ENCODE assay signal across 8 cellular contexts in genomic region chr12:103495158-103495782, GRCh38. TPM values are rescaled to one million over a fixed set of nuclear protein-coding genes. Genes with fewer than 3 reads are reported as not detected.
DNase-seq lines count a peak whose midpoint lies in the region; ATAC-seq and TF ChIP-seq lines count a peak whose summit lies in the region.

No MANE protein-coding gene starts in this region.

- H3K4me3 ChIP-seq in GM23248 (0 out of 2 replicates have a peak overlapping the region, but pooled peaks have one; percentile 29), ectodermal cell (ENCODE audit: insufficient read depth, low read depth, low read length) (peak overlapping the region; percentile 34), urinary bladder (ENCODE audit: low read depth, low read length) (peak overlapping the region; percentile 37), gastroesophageal sphincter (peak overlapping the region in 1 of 2 donors; percentile 51)

- TF ChIP-seq POLR2A in gastroesophageal sphincter (IDR thresholded peaks at IDR 0.05): no peak

- DNase-seq in DMS53 (lab: John Stamatoyannopoulos, UW): peak; percentile 95
- no peak for DNase-seq in GM23248
- DNase-seq in NCI-H146 treated with DMSO at 0.1 percent for 48 hours (lab: John Stamatoyannopoulos, UW; ENCODE audit: unreplicated experiment): peak; percentile 94
- peak; percentile 86 for DNase-seq in activated CD4-positive, alpha-beta T cell treated with anti-CD3 and anti-CD28 coated beads, Interleukin-2, amount 10 ng/mL, durations not matched to agents 24 days and 14 days
- no peak for DNase-seq in natural killer cell

- no peak overlapping the region for H3K4me2 ChIP-seq in GM23248 (ENCODE audit: unreplicated experiment)

- H3K27me3 Mint-ChIP-seq in activated CD4-positive, alpha-beta T cell treated with anti-CD3 and anti-CD28 coated beads, Interleukin-2, amount 10 ng/mL, durations not matched to agents 24 days and 14 days: peaks cover 39% of the 10 kb centered on the region
- peaks cover 26 to 38% of the 10 kb centered on the region in 2 donors for H3K27me3 Mint-ChIP-seq in natural killer cell (ENCODE audit: low read depth in 2 of 2)

- no peak overlapping the region for H3K9ac ChIP-seq in GM23248

- no peak overlapping the region for H3K27ac ChIP-seq in GM23248
- H3K27ac ChIP-seq in ectodermal cell (ENCODE audit: insufficient read depth, low read depth, low read length, poor library complexity, severe bottlenecking): peak overlapping the region; percentile 81
- H3K27ac ChIP-seq in urinary bladder (ENCODE audit: low read depth): no peak overlapping the region
- H3K27ac ChIP-seq in gastroesophageal sphincter: no peak overlapping the region

- in situ Hi-C loops in GM23248 (cut with MboI): no loop called here

- TF ChIP-seq CTCF in natural killer cell (IDR thresholded peaks at IDR 0.05): no peak
- TF ChIP-seq CTCF in gastroesophageal sphincter (IDR thresholded peaks at IDR 0.05): no peak

- H3K9me2 ChIP-seq in GM23248 (ENCODE audit: insufficient read depth): no peaks in the 10 kb centered on the region

- peak; percentile 52 to 81 (median 54) for ATAC-seq in natural killer cell
- no peak for ATAC-seq in gastroesophageal sphincter

- no peaks in the 10 kb centered on the region for H3K9me3 ChIP-seq in GM23248 (ENCODE audit: low read depth)
- H3K9me3 ChIP-seq in ectodermal cell (ENCODE audit: control insufficient read depth, low read length): no peaks in the 10 kb centered on the region
- no peaks in the 10 kb centered on the region for H3K9me3 ChIP-seq in gastroesophageal sphincter

- H3K27me3 ChIP-seq in GM23248 (replicated peaks; ENCODE audit: insufficient read depth): peaks cover 22% of the 10 kb centered on the region
- H3K27me3 ChIP-seq in ectodermal cell (ENCODE audit: control insufficient read depth, insufficient read depth, low read length, poor library complexity, severe bottlenecking): no peaks in the 10 kb centered on the region
- H3K27me3 ChIP-seq in gastroesophageal sphincter: peaks cover 65% of the 10 kb centered on the region

- no peak for TF ChIP-seq EP300 in gastroesophageal sphincter (IDR thresholded peaks at IDR 0.05)

- no peaks in the 10 kb centered on the region for H3K79me2 ChIP-seq in GM23248 (ENCODE audit: insufficient read depth)

- no peak overlapping the region for H3K27ac Mint-ChIP-seq in activated CD4-positive, alpha-beta T cell treated with anti-CD3 and anti-CD28 coated beads, Interleukin-2, amount 10 ng/mL, durations not matched to agents 24 days and 14 days
- peak overlapping the region in 1 of 2 donors; percentile 63 for H3K27ac Mint-ChIP-seq in natural killer cell

- H3K4me3 Mint-ChIP-seq in activated CD4-positive, alpha-beta T cell treated with anti-CD3 and anti-CD28 coated beads, Interleukin-2, amount 10 ng/mL, durations not matched to agents 24 days and 14 days: peak overlapping the region; percentile 68
- H3K4me3 Mint-ChIP-seq in natural killer cell: peak overlapping the region; percentile 67

- intact Hi-C loops in activated CD4-positive, alpha-beta T cell treated with anti-CD3 and anti-CD28 coated beads, Interleukin-2, amount 10 ng/mL, durations not matched to agents 24 days and 14 days (cut with micrococcal nuclease): loop anchor here (5.0 kb wide), 1 partner anchor 347 kb away; the partner anchor contains the start of gene NT5DC3
- intact Hi-C loops in natural killer cell (cut with micrococcal nuclease): no loop called here

- H3K36me3 ChIP-seq in GM23248 (ENCODE audit: low read depth): no peaks in the 10 kb centered on the region
- no peaks in the 10 kb centered on the region for H3K36me3 ChIP-seq in ectodermal cell (ENCODE audit: control insufficient read depth, insufficient read depth, low read length)
- no peaks in the 10 kb centered on the region for H3K36me3 ChIP-seq in urinary bladder (ENCODE audit: insufficient read depth)
- H3K36me3 ChIP-seq in gastroesophageal sphincter: no peaks in the 10 kb centered on the region

- no peaks in the 10 kb centered on the region for H3F3A ChIP-seq in GM23248 (ENCODE audit: insufficient read depth)

- H3K36me3 Mint-ChIP-seq in activated CD4-positive, alpha-beta T cell treated with anti-CD3 and anti-CD28 coated beads, Interleukin-2, amount 10 ng/mL, durations not matched to agents 24 days and 14 days (ENCODE audit: low read depth): no peaks in the 10 kb centered on the region
- H3K36me3 Mint-ChIP-seq in natural killer cell: no peaks in the 10 kb centered on the region

- peaks cover 11% of the 10 kb centered on the region for H3K9me3 Mint-ChIP-seq in activated CD4-positive, alpha-beta T cell treated with anti-CD3 and anti-CD28 coated beads, Interleukin-2, amount 10 ng/mL, durations not matched to agents 24 days and 14 days
- peaks cover 2 to 5% of the 10 kb centered on the region in 2 donors for H3K9me3 Mint-ChIP-seq in natural killer cell

- H3K4me1 ChIP-seq in GM23248 (ENCODE audit: insufficient read depth) (no peaks in the 10 kb centered on the region), ectodermal cell (ENCODE audit: control insufficient read depth, insufficient read depth, low read length) (peaks cover 7% of the 10 kb centered on the region), urinary bladder (ENCODE audit: insufficient read depth) (no peaks in the 10 kb centered on the region), gastroesophageal sphincter (peaks cover 0 to 17% (median 9%) of the 10 kb centered on the region in 3 donors)

- peaks cover 25% of the 10 kb centered on the region for H3K4me1 Mint-ChIP-seq in activated CD4-positive, alpha-beta T cell treated with anti-CD3 and anti-CD28 coated beads, Interleukin-2, amount 10 ng/mL, durations not matched to agents 24 days and 14 days
- H3K4me1 Mint-ChIP-seq in natural killer cell: peaks cover 0 to 13% of the 10 kb centered on the region in 2 donors

- 0 to 3% methylated on average over 3 to 19 of the region's 58 CpGs for WGBS in GM23248 (ENCODE audit: low coverage in 1 of 2, low lambda C conversion rate in 2 of 2, missing lambda C conversion rate in 2 of 2), 2 experiments
- 0 to 1% methylated on average over 51 of the region's 58 CpGs for WGBS in ectodermal cell, 2 experiments
- WGBS in urinary bladder: 2% methylated on average over 54 of the region's 58 CpGs
- WGBS in gastroesophageal sphincter (ENCODE audit: low coverage in 1 of 2), 2 donors: 5 to 7% methylated on average over 6 to 10 of the region's 58 CpGs

- peak overlapping the region; percentile 46; the same call in 1 of the 2 replicates for H2AFZ ChIP-seq in GM23248

- H4K20me1 ChIP-seq in GM23248 (ENCODE audit: insufficient read depth): no peaks in the 10 kb centered on the region

RNA-seq across cellular contexts. Expression of gene C12orf42, which starts 0.5 kb away (rescaled TPM):
- not detected in 2 replicates for total RNA-seq in GM23248 (2014; rRNA removed; shearing (Covaris generic))
- polyA plus RNA-seq in GM23248 (2016; fragmentation: Nextera tagmentation; extraction: Ambion mirVana) (not detected in 2 replicates), urinary bladder (not detected)
- not detected in 2 replicates for total RNA-seq in activated CD4-positive, alpha-beta T cell treated with anti-CD3 and anti-CD28 coated beads, Interleukin-2, amount 10 ng/mL, durations not matched to agents 24 days and 14 days
- not detected for polyA plus RNA-seq in ectodermal cell (2013, experiment 1 of 4)
- polyA plus RNA-seq in ectodermal cell (2013, experiment 2 of 4): not detected
- not detected for polyA plus RNA-seq in ectodermal cell (2013, experiment 3 of 4)
- 0.20 TPM for polyA plus RNA-seq in ectodermal cell (2013, experiment 4 of 4)
- total RNA-seq in natural killer cell (1 to 10 TPM; 1.3 to 1.7 (median 1.6) TPM), urinary bladder (0.32 TPM), gastroesophageal sphincter (not detected)

Comparison
In these comparisons a context has a peak if more than half of its experiments do, and no peak if none do; other contexts are left out.
1. DNase-seq: peak in DMS53 (single experiment), NCI-H146 treated with DMSO at 0.1 percent for 48 hours (single experiment) and activated CD4-positive, alpha-beta T cell treated with anti-CD3 and anti-CD28 coated beads, Interleukin-2, amount 10 ng/mL, durations not matched to agents 24 days and 14 days (single experiment); none in GM23248 (single experiment) and natural killer cell (single experiment).